9 cellular contexts compared by ENCODE assay signal in the genomic region with DNA sequence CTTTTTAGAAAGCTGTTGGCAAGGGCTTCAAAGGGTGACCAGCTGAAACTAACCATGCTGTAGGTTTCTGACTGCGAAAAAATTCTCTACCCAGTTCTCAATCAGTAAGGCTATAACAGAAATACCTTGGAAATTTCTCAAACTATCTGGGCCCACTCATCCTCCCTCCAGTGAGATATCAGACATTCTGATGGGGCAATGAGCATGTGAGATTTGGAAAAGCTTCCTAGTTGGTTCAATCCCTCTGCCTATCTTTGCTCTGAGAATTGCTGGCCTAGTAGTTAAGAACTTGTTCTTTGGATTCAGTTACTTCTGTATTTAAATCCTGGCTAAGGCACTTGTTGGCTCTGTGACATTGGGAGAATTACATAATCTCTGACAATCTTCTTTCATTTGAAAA.
"Had no signal": no experiment of that assay in that cellular context is flagged by ENCODE, and none has a peak within 500 bp of the region (broad histone marks: within the 10 kb centered on the region; RNA-seq: fewer than 3 reads in every experiment).

No MANE protein-coding gene starts in this region.

- H3K27ac Mint-ChIP-seq: HFFc6, IgD-negative memory B cell had no signal

- DNase-seq: GM23248, GOT3, H7, HFFc6 had no signal

- H3K27ac ChIP-seq: GM23248, HL-60 had no signal

- H3K4me3 ChIP-seq: GM23248, HAP-1 had no signal

- H3K4me1 ChIP-seq: HAP-1 had no signal

- H3K36me3 ChIP-seq: HAP-1 had no signal

- H3K9me3 Mint-ChIP-seq: HFFc6, IgD-negative memory B cell had no signal

- ATAC-seq: HCT116, HepG2 had no signal

- H3K4me1 Mint-ChIP-seq: IgD-negative memory B cell had no signal

- H3K4me3 Mint-ChIP-seq: HFFc6, IgD-negative memory B cell had no signal

- H3K9ac ChIP-seq: GM23248 had no signal

- H3K9me3 ChIP-seq: HAP-1 had no signal

- H3K27me3 Mint-ChIP-seq: IgD-negative memory B cell had no signal

- H2AFZ ChIP-seq: GM23248 had no signal

- H3K36me3 Mint-ChIP-seq: IgD-negative memory B cell had no signal
